1 cellular context compared by ENCODE assay signal in the genomic region with DNA sequence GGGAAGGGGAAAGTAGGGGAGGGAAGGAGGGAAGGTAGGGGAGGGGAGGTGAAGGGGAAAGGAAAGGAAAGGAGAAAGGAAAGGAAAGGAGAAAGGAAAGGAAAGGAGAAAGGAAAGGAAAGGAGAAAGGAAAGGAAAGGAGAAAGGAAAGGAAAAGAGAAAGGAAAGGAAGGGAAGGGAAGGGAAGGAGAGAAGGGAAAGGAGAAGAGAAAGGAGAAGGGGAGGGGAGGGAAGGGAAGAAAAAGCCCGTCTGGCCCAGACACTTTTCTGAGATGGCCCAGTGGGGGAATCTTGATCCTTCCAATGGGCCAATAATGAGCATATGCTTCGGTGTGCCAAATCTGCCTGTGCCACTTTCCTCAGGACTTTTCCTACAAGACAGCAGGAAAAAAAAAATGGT.
TF ChIP-seq lines count a peak whose summit lies in the region.

No MANE protein-coding gene starts in this region.

TF ChIP-seq in WTC11, 78 proteins besides CTCF, POLR2A, EP300 and RAD21 (continued from another document):
- TF ChIP-seq, protein P1, sequence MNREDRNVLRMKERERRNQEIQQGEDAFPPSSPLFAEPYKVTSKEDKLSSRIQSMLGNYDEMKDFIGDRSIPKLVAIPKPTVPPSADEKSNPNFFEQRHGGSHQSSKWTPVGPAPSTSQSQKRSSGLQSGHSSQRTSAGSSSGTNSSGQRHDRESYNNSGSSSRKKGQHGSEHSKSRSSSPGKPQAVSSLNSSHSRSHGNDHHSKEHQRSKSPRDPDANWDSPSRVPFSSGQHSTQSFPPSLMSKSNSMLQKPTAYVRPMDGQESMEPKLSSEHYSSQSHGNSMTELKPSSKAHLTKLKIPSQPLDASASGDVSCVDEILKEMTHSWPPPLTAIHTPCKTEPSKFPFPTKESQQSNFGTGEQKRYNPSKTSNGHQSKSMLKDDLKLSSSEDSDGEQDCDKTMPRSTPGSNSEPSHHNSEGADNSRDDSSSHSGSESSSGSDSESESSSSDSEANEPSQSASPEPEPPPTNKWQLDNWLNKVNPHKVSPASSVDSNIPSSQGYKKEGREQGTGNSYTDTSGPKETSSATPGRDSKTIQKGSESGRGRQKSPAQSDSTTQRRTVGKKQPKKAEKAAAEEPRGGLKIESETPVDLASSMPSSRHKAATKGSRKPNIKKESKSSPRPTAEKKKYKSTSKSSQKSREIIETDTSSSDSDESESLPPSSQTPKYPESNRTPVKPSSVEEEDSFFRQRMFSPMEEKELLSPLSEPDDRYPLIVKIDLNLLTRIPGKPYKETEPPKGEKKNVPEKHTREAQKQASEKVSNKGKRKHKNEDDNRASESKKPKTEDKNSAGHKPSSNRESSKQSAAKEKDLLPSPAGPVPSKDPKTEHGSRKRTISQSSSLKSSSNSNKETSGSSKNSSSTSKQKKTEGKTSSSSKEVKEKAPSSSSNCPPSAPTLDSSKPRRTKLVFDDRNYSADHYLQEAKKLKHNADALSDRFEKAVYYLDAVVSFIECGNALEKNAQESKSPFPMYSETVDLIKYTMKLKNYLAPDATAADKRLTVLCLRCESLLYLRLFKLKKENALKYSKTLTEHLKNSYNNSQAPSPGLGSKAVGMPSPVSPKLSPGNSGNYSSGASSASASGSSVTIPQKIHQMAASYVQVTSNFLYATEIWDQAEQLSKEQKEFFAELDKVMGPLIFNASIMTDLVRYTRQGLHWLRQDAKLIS (CRISPR knock-in tag; IDR thresholded peaks at IDR 0.05; ENCODE audit: borderline replicate concordance), result no peak
- TF ChIP-seq MXD4 (CRISPR knock-in tag; IDR thresholded peaks at IDR 0.05; ENCODE audit: borderline replicate concordance) (no peak), NFYB (CRISPR knock-in tag; conservative IDR thresholded peaks at IDR 0.05; ENCODE audit: low read depth) (no peak)
